ENCODE assay signal across 1 cellular context in the genomic region with DNA sequence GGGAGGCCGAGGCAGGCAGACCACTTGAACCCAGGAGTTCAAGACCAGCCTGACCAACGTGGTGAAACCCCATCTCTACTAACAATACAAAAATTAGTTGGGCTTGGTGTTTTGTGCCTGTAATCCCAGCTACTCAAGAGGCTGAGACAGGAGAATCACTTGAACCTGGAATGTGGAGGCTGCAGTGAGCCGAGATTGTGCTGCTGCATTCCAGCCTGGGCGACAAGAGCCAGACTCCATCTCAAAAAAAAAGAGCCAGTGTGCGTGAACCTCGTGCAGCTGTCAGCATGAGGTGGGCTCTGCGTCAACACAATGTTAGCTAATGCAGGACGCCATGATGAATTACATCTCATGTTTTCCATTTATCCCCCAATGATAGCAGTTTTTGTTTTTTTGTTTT.
TF ChIP-seq lines count a peak whose summit lies in the region.

No MANE protein-coding gene starts in this region.

TF ChIP-seq in HCT116, 20 proteins besides CTCF, POLR2A, EP300 and RAD21 (continued from another document):
- TF ChIP-seq, protein P1, sequence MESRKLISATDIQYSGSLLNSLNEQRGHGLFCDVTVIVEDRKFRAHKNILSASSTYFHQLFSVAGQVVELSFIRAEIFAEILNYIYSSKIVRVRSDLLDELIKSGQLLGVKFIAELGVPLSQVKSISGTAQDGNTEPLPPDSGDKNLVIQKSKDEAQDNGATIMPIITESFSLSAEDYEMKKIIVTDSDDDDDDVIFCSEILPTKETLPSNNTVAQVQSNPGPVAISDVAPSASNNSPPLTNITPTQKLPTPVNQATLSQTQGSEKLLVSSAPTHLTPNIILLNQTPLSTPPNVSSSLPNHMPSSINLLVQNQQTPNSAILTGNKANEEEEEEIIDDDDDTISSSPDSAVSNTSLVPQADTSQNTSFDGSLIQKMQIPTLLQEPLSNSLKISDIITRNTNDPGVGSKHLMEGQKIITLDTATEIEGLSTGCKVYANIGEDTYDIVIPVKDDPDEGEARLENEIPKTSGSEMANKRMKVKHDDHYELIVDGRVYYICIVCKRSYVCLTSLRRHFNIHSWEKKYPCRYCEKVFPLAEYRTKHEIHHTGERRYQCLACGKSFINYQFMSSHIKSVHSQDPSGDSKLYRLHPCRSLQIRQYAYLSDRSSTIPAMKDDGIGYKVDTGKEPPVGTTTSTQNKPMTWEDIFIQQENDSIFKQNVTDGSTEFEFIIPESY (IDR thresholded peaks at IDR 0.05; ENCODE audit: extremely low read depth, insufficient replicate concordance, low read length): no peak
- TF ChIP-seq ATF3 (IDR thresholded peaks at IDR 0.05) (no peak), SRF (IDR thresholded peaks at IDR 0.05; ENCODE audit: low read depth) (no peak), EGR1 (IDR thresholded peaks at IDR 0.05; ENCODE audit: low read depth) (no peak), ZFX (IDR thresholded peaks at IDR 0.05) (no peak), EZH2 (IDR thresholded peaks at IDR 0.05) (no peak), ZNF274 (IDR thresholded peaks at IDR 0.05; ENCODE audit: low read depth, low read length) (no peak), POLR2AphosphoS5 (IDR thresholded peaks at IDR 0.05; ENCODE audit: low read depth, low read length) (no peak)
